In the genomic region with DNA sequence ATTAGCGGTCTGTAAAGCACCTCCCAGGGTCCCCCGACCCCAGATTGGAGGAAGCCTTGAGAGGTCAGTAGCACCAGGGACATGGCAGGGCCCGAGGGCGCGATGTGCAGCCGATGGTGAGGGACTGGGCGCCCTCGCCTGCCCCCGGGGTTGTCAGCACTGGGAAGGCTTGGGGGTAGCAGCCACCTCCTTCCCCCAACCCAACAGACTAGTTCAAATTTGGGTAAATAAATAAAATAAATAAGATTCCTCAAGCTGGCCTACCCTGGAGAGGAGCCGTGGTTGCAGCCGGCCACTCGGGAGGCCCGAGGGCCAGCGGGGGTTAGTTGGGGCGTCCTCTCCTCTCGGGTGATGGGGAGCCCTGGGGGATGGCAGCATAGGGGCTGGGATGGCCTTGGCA, we compare ENCODE assay signal across 38 cellular contexts. TPM values are rescaled to one million over a fixed set of nuclear protein-coding genes. Genes with fewer than 3 reads are reported as not detected.
"Had no signal": no experiment of that assay in that cellular context is flagged by ENCODE, and none has a peak within 500 bp of the region (broad histone marks: within the 10 kb centered on the region; RNA-seq: fewer than 3 reads in every experiment).

No MANE protein-coding gene starts in this region.

- H3K9ac ChIP-seq: KMS-11 had no signal

- H3K4me3 ChIP-seq: MG63 had no signal

- H3K27ac ChIP-seq: KMS-11 had no signal

- H3K4me2 ChIP-seq: KMS-11 had no signal

- H3K9me3 ChIP-seq: MG63 had no signal

- DNase-seq: Karpas-422, Kasumi-1, KG1, MG63, MM.1S, MV-4-11, NCI-H1048, NCI-H1092, NCI-H1092 treated with DMSO at 0.1 percent for 48 hours, NCI-H1105, NCI-H1105 treated with DMSO at 0.1 percent for 48 hours, NCI-H1417, NCI-H1417 treated with DMSO at 0.1 percent for 48 hours, NCI-H1436, NCI-H1436 treated with DMSO at 0.1 percent for 48 hours, NCI-H146, NCI-H1694, NCI-H1694 treated with DMSO at 0.1 percent for 48 hours, NCI-H187, NCI-H187 treated with DMSO at 0.1 percent for 48 hours, NCI-H1930, NCI-H2029, NCI-H2029 treated with DMSO at 0.1 percent for 48 hours, NCI-H2081, NCI-H2081 treated with DMSO at 0.1 percent for 48 hours, NCI-H2107, NCI-H2171, NCI-H2171 treated with DMSO at 0.1 percent for 48 hours, NCI-H2227 treated with DMSO at 0.1 percent for 48 hours, NCI-H226, NCI-H345, NCI-H446, NCI-H446 treated with DMSO at 0.1 percent for 48 hours had no signal

- H3K36me3 ChIP-seq: MG63 had no signal

RNA-seq across cellular contexts. Expression of a gene that starts 1.5 kb away (rescaled TPM):
- total RNA-seq: LHCN-M2, M059J, MCF 10A, NCI-H460 had no signal

RNA-seq across cellular contexts. Expression of a gene that starts 6.6 kb away (rescaled TPM):
- total RNA-seq: LHCN-M2 had no signal

RNA-seq across cellular contexts. Expression of a gene that starts 13.6 kb away (rescaled TPM):
- total RNA-seq: LHCN-M2 had no signal
